18 cellular contexts compared by ENCODE assay signal in genomic region chr2:69509750-69510140, GRCh38.
DNase-seq lines count a peak whose midpoint lies in the region; ATAC-seq and TF ChIP-seq lines count a peak whose summit lies in the region.
"Had no signal": no experiment of that assay in that cellular context is flagged by ENCODE, and none has a peak within 500 bp of the region (broad histone marks: within the 10 kb centered on the region; RNA-seq: fewer than 3 reads in every experiment).

No MANE protein-coding gene starts in this region.

- H3K9me3 ChIP-seq in CD4-positive, alpha-beta T cell (ENCODE audit: control insufficient read depth, low read length), result no peaks in the 10 kb centered on the region
- H3K9me3 ChIP-seq: A549 had no signal

- no peak for DNase-seq in activated T-cell treated with anti-CD3 and anti-CD28 coated beads, Interleukin-2, amount 50 U/mL, for 72 hours
- no peak for DNase-seq in activated T-cell treated with anti-CD3 and anti-CD28 coated beads, Interleukin-2, amount 50 U/mL, for 48 hours
- no peak for DNase-seq in CD4-positive, alpha-beta T cell
- DNase-seq in dorsolateral prefrontal cortex, result no peak
- DNase-seq: AML-193; Calu3; CD4-positive, alpha-beta memory T cell; DND-41; EL; GOT3; H7; HFFc6 had no signal

- peak overlapping the region; percentile 24 for H3K27ac Mint-ChIP-seq in activated T-cell treated with anti-CD3 and anti-CD28 coated beads, Interleukin-2, amount 50 U/mL, for 72 hours
- H3K27ac Mint-ChIP-seq in CD4-positive, alpha-beta T cell, result peak overlapping the region; percentile 37
- H3K27ac Mint-ChIP-seq: HFFc6, IgD-negative memory B cell had no signal

- CTCF ChIA-PET in CD4-positive, alpha-beta T cell (lab: Charles Lee), result no interaction called here

- H3K27me3 ChIP-seq in CD4-positive, alpha-beta T cell (ENCODE audit: control insufficient read depth, insufficient read depth, low read length), result no peaks in the 10 kb centered on the region
- no peaks in the 10 kb centered on the region for H3K27me3 ChIP-seq in dorsolateral prefrontal cortex

- H3K27ac ChIP-seq in 22Rv1 (peak overlapping the region; percentile 51), dorsolateral prefrontal cortex (peak overlapping the region in 46 of 59 donors; percentile 32 to 84 (median 72))
- no peak overlapping the region for H3K27ac ChIP-seq in CD4-positive, alpha-beta T cell (ENCODE audit: low read depth, low read length)
- H3K27ac ChIP-seq: A549 had no signal

- H3K36me3 Mint-ChIP-seq in activated T-cell treated with anti-CD3 and anti-CD28 coated beads, Interleukin-2, amount 50 U/mL, for 72 hours (ENCODE audit: insufficient read depth in 2 of 2), result peaks cover 42 to 63% of the 10 kb centered on the region in 2 donors
- peaks cover 100% of the 10 kb centered on the region for H3K36me3 Mint-ChIP-seq in CD4-positive, alpha-beta T cell (ENCODE audit: low read depth)
- H3K36me3 Mint-ChIP-seq: IgD-negative memory B cell had no signal

- intact Hi-C loops in CD4-positive, alpha-beta T cell (cut with DNase I, micrococcal nuclease), result no loop called here
- intact Hi-C loops in dorsolateral prefrontal cortex (cut with DNase I), result no loop called here

- POLR2A ChIA-PET in CD4-positive, alpha-beta T cell (lab: Charles Lee), result interaction anchor here (0.6 to 1.4 kb wide), 3 partner anchors 9 to 584 kb away, joined by 3 to 5 read pairs (median 4); partner anchors contain the start of gene NFU1

- peaks cover 0 to 2% of the 10 kb centered on the region in 2 donors for H3K9me3 Mint-ChIP-seq in activated T-cell treated with anti-CD3 and anti-CD28 coated beads, Interleukin-2, amount 50 U/mL, for 72 hours
- H3K9me3 Mint-ChIP-seq in CD4-positive, alpha-beta T cell, result no peaks in the 10 kb centered on the region
- H3K9me3 Mint-ChIP-seq: HFFc6, IgD-negative memory B cell had no signal

- no peak overlapping the region for H3K4me3 ChIP-seq in dorsolateral prefrontal cortex
- H3K4me3 ChIP-seq: A549, GM12878 had no signal

- ATAC-seq in activated T-cell treated with anti-CD3 and anti-CD28 coated beads, Interleukin-2, amount 50 U/mL, for 72 hours (replicated peaks in 1 of 2), result no peak
- ATAC-seq in CD4-positive, alpha-beta T cell (ENCODE audit: poor library complexity), result no peak
- ATAC-seq in HG03045 (IDR thresholded peaks at IDR 0.05; ENCODE audit: unreplicated experiment), result no peak
- ATAC-seq: A549, GM12878, HCT116 had no signal

- no peak for TF ChIP-seq CTCF in 22Rv1 (IDR thresholded peaks at IDR 0.05)
- no peak for TF ChIP-seq CTCF in CD4-positive, alpha-beta T cell (IDR thresholded peaks at IDR 0.05)
- no peak for TF ChIP-seq CTCF in dorsolateral prefrontal cortex (IDR thresholded peaks at IDR 0.05 in 54 of 56, conservative IDR thresholded peaks at IDR 0.05 in 2 of 56; ENCODE audit: low read depth in 1 of 56, partially characterized antibody in 56 of 56)

- H3K27me3 Mint-ChIP-seq in activated T-cell treated with anti-CD3 and anti-CD28 coated beads, Interleukin-2, amount 50 U/mL, for 72 hours (ENCODE audit: low read depth), result no peaks in the 10 kb centered on the region
- no peaks in the 10 kb centered on the region for H3K27me3 Mint-ChIP-seq in CD4-positive, alpha-beta T cell
- H3K27me3 Mint-ChIP-seq: CD4-positive, alpha-beta memory T cell; IgD-negative memory B cell had no signal

- peaks cover 31% of the 10 kb centered on the region for H3K4me1 Mint-ChIP-seq in activated T-cell treated with anti-CD3 and anti-CD28 coated beads, Interleukin-2, amount 50 U/mL, for 72 hours (ENCODE audit: low read depth)
- peaks cover 31% of the 10 kb centered on the region for H3K4me1 Mint-ChIP-seq in CD4-positive, alpha-beta T cell (ENCODE audit: low read depth)
- H3K4me1 Mint-ChIP-seq: IgD-negative memory B cell had no signal

- no peak overlapping the region for H3K4me3 Mint-ChIP-seq in activated T-cell treated with anti-CD3 and anti-CD28 coated beads, Interleukin-2, amount 50 U/mL, for 72 hours
- no peak overlapping the region for H3K4me3 Mint-ChIP-seq in CD4-positive, alpha-beta T cell
- H3K4me3 Mint-ChIP-seq: HFFc6, IgD-negative memory B cell had no signal
